ENCODE assay signal across 21 cellular contexts in the genomic region with DNA sequence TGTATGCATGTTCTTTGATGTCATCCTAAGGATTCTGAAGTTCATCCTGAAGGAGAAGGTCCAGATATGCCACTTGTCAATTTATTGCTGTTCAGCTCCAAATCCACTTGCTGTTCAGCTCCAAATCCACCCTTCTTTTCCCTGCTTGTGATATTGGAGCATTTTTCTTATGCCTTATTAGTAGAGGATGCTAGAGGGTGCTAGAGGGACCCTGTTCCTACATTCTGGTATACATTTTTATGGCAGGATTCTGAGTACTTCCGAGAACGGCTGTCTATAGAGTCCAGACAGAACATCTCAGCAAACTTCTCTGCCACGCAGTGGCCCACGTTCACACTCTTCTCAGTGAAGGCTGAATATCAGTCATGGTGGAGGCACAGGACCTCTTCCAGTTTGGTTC.
DNase-seq lines count a peak whose midpoint lies in the region; TF ChIP-seq lines count a peak whose summit lies in the region.
"Had no signal": no experiment of that assay in that cellular context is flagged by ENCODE, and none has a peak within 500 bp of the region (broad histone marks: within the 10 kb centered on the region; RNA-seq: fewer than 3 reads in every experiment).

No MANE protein-coding gene starts in this region.

- H3K9me3 Mint-ChIP-seq in H9 (no peaks in the 10 kb centered on the region), nephron progenitor cell (no peaks in the 10 kb centered on the region)

- no peaks in the 10 kb centered on the region for H3K9me3 ChIP-seq in H9 (ENCODE audit: control insufficient read depth, low read depth, low read length)
- H3K9me3 ChIP-seq: BE2C had no signal

- no peak overlapping the region for H3K27ac Mint-ChIP-seq in H9
- no peak overlapping the region for H3K27ac Mint-ChIP-seq in nephron progenitor cell
- H3K27ac Mint-ChIP-seq: activated naive CD8-positive, alpha-beta T cell; activated T-cell treated with anti-CD3 and anti-CD28 coated beads, Interleukin-2, amount 50 U/mL, for 72 hours; naive thymus-derived CD4-positive, alpha-beta T cell had no signal

- no peak overlapping the region for H4K91ac ChIP-seq in H9 (ENCODE audit: insufficient read length, low read depth, low read length)

- no peak overlapping the region for H4K5ac ChIP-seq in H9 (ENCODE audit: insufficient read length, low read depth, low read length)

- no peak overlapping the region for H2BK5ac ChIP-seq in H9 (ENCODE audit: insufficient read length, low read length)

- H3K23ac ChIP-seq in H9 (ENCODE audit: insufficient read length, low read depth, low read length), result no peak overlapping the region

- in situ Hi-C loops in astrocyte of the cerebellum (cut with HindIII; ENCODE audit: low sequenced_read_pairs), result no loop called here

- H3K9ac ChIP-seq in H9 (ENCODE audit: extremely low read depth, insufficient read length, low read length), result no peak overlapping the region

- H3K4ac ChIP-seq in H9 (ENCODE audit: low read depth, low read length), result no peak overlapping the region

- 0 out of 2 replicates have a peak, but pooled peaks have one; percentile 6 for TF ChIP-seq CTCF in AG10803 (conservative IDR thresholded peaks at IDR 0.05; ENCODE audit: low read length)
- peak; percentile 38; the same call in 2 of the 3 replicates for TF ChIP-seq CTCF in H9 (conservative IDR thresholded peaks at IDR 0.05)
- TF ChIP-seq CTCF in astrocyte of the cerebellum (IDR thresholded peaks at IDR 0.05; ENCODE audit: low read depth, low read length, missing control alignments), result peak; percentile 44
- TF ChIP-seq CTCF in nephron progenitor cell (IDR thresholded peaks at IDR 0.05), result no peak

- H3K18ac ChIP-seq in H9 (ENCODE audit: insufficient read length, low read depth, low read length), result no peak overlapping the region

- H3K27me3 ChIP-seq in H9 (ENCODE audit: insufficient read depth, low read length), result no peaks in the 10 kb centered on the region
- H3K27me3 ChIP-seq: BE2C had no signal

- H2BK15ac ChIP-seq in H9 (ENCODE audit: low read depth, low read length), result no peak overlapping the region

- no peak overlapping the region for H2BK12ac ChIP-seq in H9 (ENCODE audit: insufficient read length, low read depth, low read length)

- no peak overlapping the region for H3K27ac ChIP-seq in H9 (ENCODE audit: insufficient read length, low read depth, low read length)
- H3K27ac ChIP-seq: skin epidermis had no signal

- H2AK5ac ChIP-seq in H9 (ENCODE audit: insufficient read length, low read length), result no peak overlapping the region

- H3T11ph ChIP-seq in H9 (ENCODE audit: low read length), result no peak overlapping the region

- no CpG with 5 or more reads among the region's 4 CpGs for WGBS in H9 (ENCODE audit: extremely low coverage, insufficient read length, low lambda C conversion rate)

- no peak overlapping the region for H2AFZ ChIP-seq in H9 (ENCODE audit: low read length)

- no peak overlapping the region for H2BK20ac ChIP-seq in H9 (ENCODE audit: low read depth, low read length, poor library complexity, severe bottlenecking)

- H3K56ac ChIP-seq in H9 (ENCODE audit: insufficient read length, low read depth, low read length), result no peak overlapping the region

- H2BK120ac ChIP-seq in H9 (ENCODE audit: low read depth, low read length, poor library complexity, severe bottlenecking), result no peak overlapping the region

- H3K4me3 ChIP-seq in AG10803 (ENCODE audit: low read length) (no peak overlapping the region), astrocyte of the cerebellum (ENCODE audit: low read depth, low read length) (no peak overlapping the region)
- H3K4me3 ChIP-seq: skin epidermis had no signal

- H3K27me3 Mint-ChIP-seq in H9 (ENCODE audit: low read depth) (no peaks in the 10 kb centered on the region), nephron progenitor cell (ENCODE audit: low read depth, poor library complexity) (peaks cover 6% of the 10 kb centered on the region)
- H3K27me3 Mint-ChIP-seq: activated naive CD8-positive, alpha-beta T cell; naive thymus-derived CD4-positive, alpha-beta T cell had no signal

- no peaks in the 10 kb centered on the region for H3K79me2 ChIP-seq in H9 (ENCODE audit: insufficient read depth, low read length)

- H3K23me2 ChIP-seq in H9 (ENCODE audit: insufficient read length, low read depth, low read length, poor library complexity, severe bottlenecking), result no peaks in the 10 kb centered on the region

- no peak overlapping the region for H3K14ac ChIP-seq in H9 (ENCODE audit: insufficient read depth, low read length)

- no peaks in the 10 kb centered on the region for H3K4me1 ChIP-seq in H9 (ENCODE audit: insufficient read depth, low read length)
- H3K4me1 ChIP-seq: BE2C had no signal

- DNase-seq in AG10803 (ENCODE audit: low read depth) (no peak), H9 (no peak), astrocyte of the cerebellum (ENCODE audit: low read depth) (no peak), iPS-NIHi11 (ENCODE audit: low spot score) (peak; percentile 15), amygdala (lab: John Stamatoyannopoulos, UW) (no peak), cerebellum (ENCODE audit: low spot score) (no peak), nephron progenitor cell (no peak)
- DNase-seq: activated T-cell treated with anti-CD3 and anti-CD28 coated beads, Interleukin-2, amount 50 U/mL, for 72 hours; BE2C; Calu3; GDM1; Kasumi-1; mammary epithelial cell; naive thymus-derived CD4-positive, alpha-beta T cell; NCI-H1436; posterior cingulate gyrus; SHP77 treated with DMSO at 0.1 percent for 48 hours; stimulated activated CD4-positive, alpha-beta T cell treated with anti-CD3 and anti-CD28 coated beads, Interleukin-4, amount 100 ng/mL, for 1 hour; substantia nigra had no signal

- H3K36me3 Mint-ChIP-seq in H9 (ENCODE audit: insufficient read depth in 1 of 3, low read depth in 3 of 3) (no peaks in the 10 kb centered on the region), nephron progenitor cell (ENCODE audit: low read depth) (no peaks in the 10 kb centered on the region)
- H3K36me3 Mint-ChIP-seq: activated naive CD8-positive, alpha-beta T cell; naive thymus-derived CD4-positive, alpha-beta T cell had no signal

- H3K4me2 ChIP-seq in H9 (ENCODE audit: insufficient read depth, insufficient read length, low read length), result no peak overlapping the region

- no peaks in the 10 kb centered on the region for H4K20me1 ChIP-seq in H9 (ENCODE audit: control insufficient read depth, insufficient read depth, insufficient read length)

- H3K79me1 ChIP-seq in H9 (ENCODE audit: insufficient read depth, low read depth, low read length, poor library complexity, severe bottlenecking), result no peaks in the 10 kb centered on the region

- H3K4me1 Mint-ChIP-seq in H9, result peaks cover 0 to 6% of the 10 kb centered on the region in 2 experiments; a peak in 1 of 4 replicates
- H3K4me1 Mint-ChIP-seq in nephron progenitor cell, result no peaks in the 10 kb centered on the region
- H3K4me1 Mint-ChIP-seq: naive thymus-derived CD4-positive, alpha-beta T cell had no signal

- H4K8ac ChIP-seq in H9 (replicated peaks; ENCODE audit: insufficient read length, low read depth, low read length), result no peak overlapping the region

- H3K4me3 Mint-ChIP-seq in H9, result no peak overlapping the region
- no peak overlapping the region for H3K4me3 Mint-ChIP-seq in nephron progenitor cell
- H3K4me3 Mint-ChIP-seq: activated naive CD8-positive, alpha-beta T cell; activated T-cell treated with anti-CD3 and anti-CD28 coated beads, Interleukin-2, amount 50 U/mL, for 72 hours; naive thymus-derived CD4-positive, alpha-beta T cell had no signal
